Comparison of ENCODE assay signal across 10 cellular contexts in the genomic region with DNA sequence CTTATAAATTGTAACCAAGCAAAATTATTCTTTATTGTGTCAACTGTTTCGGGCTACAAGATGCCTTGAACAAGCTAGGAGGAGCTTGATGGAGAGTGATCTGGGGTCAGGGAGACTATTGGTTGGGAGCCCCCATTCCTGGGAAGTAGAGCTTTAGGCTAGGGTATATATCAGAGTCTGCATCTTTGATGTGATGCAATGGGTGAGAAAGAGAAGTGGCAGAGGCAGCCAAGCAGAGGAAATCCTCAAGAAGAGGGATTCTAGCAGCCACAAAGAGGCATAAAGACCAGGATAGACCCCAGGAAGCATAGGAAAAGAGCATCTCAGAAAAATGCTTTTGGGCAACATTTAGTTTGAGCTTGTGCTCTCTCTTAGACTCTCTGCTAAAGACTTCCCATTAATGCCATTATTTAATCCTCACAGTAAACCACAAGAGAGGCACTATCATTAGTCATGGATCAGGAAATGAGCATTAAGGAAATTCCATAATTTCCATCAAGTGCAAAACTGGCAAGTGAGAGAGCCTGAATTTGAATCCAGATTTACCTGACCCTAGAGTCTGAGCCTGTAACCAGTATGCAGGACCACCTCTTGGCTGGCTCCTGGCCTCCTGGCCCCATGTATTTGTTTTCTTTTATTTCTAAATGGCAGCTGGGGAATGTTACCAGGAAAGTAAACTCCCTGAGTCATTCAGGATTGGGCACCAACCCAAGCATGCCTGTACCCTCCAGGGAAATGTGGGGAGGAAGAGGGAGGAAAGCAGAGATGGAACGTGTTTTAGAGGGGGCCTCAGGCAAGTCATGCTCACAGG.
DNase-seq lines count a peak whose midpoint lies in the region; TF ChIP-seq lines count a peak whose summit lies in the region.
"Had no signal": no experiment of that assay in that cellular context is flagged by ENCODE, and none has a peak within 500 bp of the region (broad histone marks: within the 10 kb centered on the region; RNA-seq: fewer than 3 reads in every experiment).

No MANE protein-coding gene starts in this region.

- H3K36me3 ChIP-seq in ACC112 (ENCODE audit: insufficient read depth, low read length) (no peaks in the 10 kb centered on the region), breast epithelium (no peaks in the 10 kb centered on the region)

- in situ Hi-C loops in GM13977 (cut with MboI; ENCODE audit: low pct_unique_long_range_greater_than_20kb, low sequenced_read_pairs, unreplicated experiment): no loop called here

- H3K27ac ChIP-seq in ACC112 (ENCODE audit: low read depth, low read length) (peak overlapping the region; percentile 99), breast epithelium (peak overlapping the region; percentile 44 to 57)

- intact Hi-C loops in breast epithelium (cut with DNase I; ENCODE audit: low total_unique reads): no loop called here
- intact Hi-C loops in lower leg skin (cut with DNase I; ENCODE audit: low total_unique reads): no loop called here

- no peaks in the 10 kb centered on the region for H3K79me2 ChIP-seq in ACC112 (ENCODE audit: control insufficient read depth, insufficient read depth, low read length, unreplicated experiment)

- TF ChIP-seq POLR2A in breast epithelium (IDR thresholded peaks at IDR 0.05) (no peak), lower leg skin (IDR thresholded peaks at IDR 0.05) (no peak)

- WGBS in lower leg skin, 2 donors: 42 to 53% methylated on average over 2 of the region's 2 CpGs

- H3K27me3 ChIP-seq in ACC112 (ENCODE audit: insufficient read depth, low read length): no peaks in the 10 kb centered on the region
- H3K27me3 ChIP-seq in breast epithelium: no peaks in the 10 kb centered on the region

- DNase-seq in HT1080 (ENCODE audit: low read depth) (peak; percentile 99), breast epithelium (ENCODE audit: low spot score in 2 of 2) (peak; percentile 41 to 65), lower leg skin (ENCODE audit: low spot score in 2 of 2) (peak; percentile 55 to 89), NCI-H1105 treated with DMSO at 0.1 percent for 48 hours (lab: John Stamatoyannopoulos, UW) (no peak), germinal center (ENCODE audit: low spot score) (no peak), GM13977 (ENCODE audit: low spot score) (no peak), NCI-H187 (lab: John Stamatoyannopoulos, UW) (no peak)
- DNase-seq: COR-L47, NCI-H526 treated with DMSO at 0.1 percent for 48 hours had no signal

- H3K4me3 ChIP-seq in ACC112 (ENCODE audit: low read depth, low read length): peak overlapping the region; percentile 13; the same call in 1 of the 2 replicates
- no peak overlapping the region for H3K4me3 ChIP-seq in breast epithelium
- no peak overlapping the region for H3K4me3 ChIP-seq in lower leg skin (ENCODE audit: low read depth, poor library complexity, severe bottlenecking)

- H3K4me1 ChIP-seq in ACC112 (ENCODE audit: control insufficient read depth, insufficient read depth, low read length, unreplicated experiment) (peaks cover 59% of the 10 kb centered on the region), breast epithelium (peaks cover 0 to 17% of the 10 kb centered on the region in 2 donors)

- H2AFZ ChIP-seq in ACC112 (ENCODE audit: low read length, unreplicated experiment): no peak overlapping the region

- no peak for TF ChIP-seq CTCF in breast epithelium (IDR thresholded peaks at IDR 0.05)
- no peak for TF ChIP-seq CTCF in lower leg skin (IDR thresholded peaks at IDR 0.05)
- no peak for TF ChIP-seq CTCF in GM13977 (IDR thresholded peaks at IDR 0.05; ENCODE audit: extremely low read depth, insufficient read depth, missing control alignments)

- H3K9me3 ChIP-seq in breast epithelium: no peaks in the 10 kb centered on the region

Comparison
In these comparisons a context has a peak if more than half of its experiments do, and no peak if none do; other contexts are left out.
1. DNase-seq: peak in HT1080 (single experiment), breast epithelium (2 of 2) and lower leg skin (2 of 2); none in NCI-H1105 treated with DMSO at 0.1 percent for 48 hours (single experiment), germinal center (single experiment), GM13977 (single experiment) and NCI-H187 (0 of 2).